ENCODE assay signal across 8 cellular contexts in the genomic region with DNA sequence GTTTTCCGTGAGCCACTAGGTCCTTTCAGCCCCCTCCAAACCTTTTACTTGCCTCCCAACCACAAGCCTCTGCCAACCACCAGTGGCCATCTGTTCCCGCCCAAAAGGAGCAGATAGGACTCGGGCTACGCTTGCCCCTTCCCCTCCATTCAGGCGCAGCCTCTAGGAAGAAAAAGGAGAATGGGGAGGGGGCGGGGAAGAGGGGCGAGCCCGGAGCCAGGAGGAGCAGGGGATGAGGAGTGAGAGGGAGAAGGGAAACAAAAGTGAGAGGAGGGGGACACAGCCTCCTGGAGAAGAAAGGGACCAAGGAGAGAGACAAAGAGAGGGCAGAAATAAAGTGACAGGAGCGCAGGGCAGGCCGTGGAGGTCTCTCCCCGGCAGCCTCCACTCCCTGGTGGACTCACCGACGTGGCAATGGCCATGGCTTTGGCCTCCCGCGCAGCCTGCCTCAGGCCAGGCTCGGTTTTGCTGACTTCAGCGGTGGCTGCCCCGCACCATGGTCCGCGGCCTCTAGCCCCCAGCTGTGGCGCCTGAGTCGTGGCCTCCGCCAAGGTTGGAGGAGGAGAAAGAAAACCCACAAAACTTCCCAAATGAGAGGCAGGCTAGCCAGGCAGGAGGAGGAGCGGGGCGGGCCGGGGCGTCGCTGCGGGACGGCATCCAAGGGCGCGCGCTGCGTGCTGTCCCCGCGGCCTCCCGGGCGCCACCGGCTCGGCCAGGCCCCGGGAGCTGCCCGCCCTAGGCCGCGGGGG. TPM values are rescaled to one million over a fixed set of nuclear protein-coding genes. Genes with fewer than 3 reads are reported as not detected.
A peak's percentile ranks its signal among the peaks of the same experiment; 100 is the strongest.
DNase-seq lines count a peak whose midpoint lies in the region; ATAC-seq and TF ChIP-seq lines count a peak whose summit lies in the region.

A gene with protein sequence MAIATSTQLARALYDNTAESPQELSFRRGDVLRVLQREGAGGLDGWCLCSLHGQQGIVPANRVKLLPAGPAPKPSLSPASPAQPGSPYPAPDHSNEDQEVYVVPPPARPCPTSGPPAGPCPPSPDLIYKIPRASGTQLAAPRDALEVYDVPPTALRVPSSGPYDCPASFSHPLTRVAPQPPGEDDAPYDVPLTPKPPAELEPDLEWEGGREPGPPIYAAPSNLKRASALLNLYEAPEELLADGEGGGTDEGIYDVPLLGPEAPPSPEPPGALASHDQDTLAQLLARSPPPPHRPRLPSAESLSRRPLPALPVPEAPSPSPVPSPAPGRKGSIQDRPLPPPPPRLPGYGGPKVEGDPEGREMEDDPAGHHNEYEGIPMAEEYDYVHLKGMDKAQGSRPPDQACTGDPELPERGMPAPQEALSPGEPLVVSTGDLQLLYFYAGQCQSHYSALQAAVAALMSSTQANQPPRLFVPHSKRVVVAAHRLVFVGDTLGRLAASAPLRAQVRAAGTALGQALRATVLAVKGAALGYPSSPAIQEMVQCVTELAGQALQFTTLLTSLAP (minus strand): TSS at position 569 of the 749 bp plus-strand sequence. CDS start 147 bp downstream, at position 422.

- no peak for TF ChIP-seq CTCF in fibroblast of pulmonary artery (IDR thresholded peaks at IDR 0.05; ENCODE audit: low read length, missing control alignments)
- no peak for TF ChIP-seq CTCF in GM10248 (IDR thresholded peaks at IDR 0.05; ENCODE audit: control extremely low read depth, extremely low read depth, low read depth, missing control alignments)

- no peaks in the 10 kb centered on the region for H3K4me1 Mint-ChIP-seq in T-helper 1 cell treated with Interleukin-12 subunit alpha and Interleukin-12 subunit beta and Interleukin-4 antibody, amounts not matched to agents 30 μg/mL and 1 μg/mL, for 36 hours (ENCODE audit: low read depth)

- DNase-seq in T-helper 1 cell (no peak), fibroblast of pulmonary artery (ENCODE audit: low read depth) (no peak), mucosa of gallbladder (ENCODE audit: low spot score) (no peak), ureter (ENCODE audit: low spot score) (peak; percentile 70), GM10248 (ENCODE audit: extremely low spot score) (no peak)

- ATAC-seq in HG03025 (IDR thresholded peaks at IDR 0.05; ENCODE audit: low FRiP score, unreplicated experiment), result no peak
- no peak for ATAC-seq in HG03442 (IDR thresholded peaks at IDR 0.05; ENCODE audit: unreplicated experiment)

- peak within 1 kb of the TSS; percentile 30 for H3K4me3 ChIP-seq in fibroblast of pulmonary artery (replicated peaks; ENCODE audit: low read depth, low read length)

- H3K27me3 Mint-ChIP-seq in T-helper 1 cell treated with Interleukin-12 subunit alpha and Interleukin-12 subunit beta and Interleukin-4 antibody, amounts not matched to agents 30 μg/mL and 1 μg/mL, for 36 hours (ENCODE audit: low read depth), result peaks cover 49% of the 10 kb centered on the region

- POLR2A ChIA-PET in GM10248 (lab: Yijun Ruan, JAX), result no interaction called here

- CTCF ChIA-PET in GM10248 (lab: Yijun Ruan, JAX), result no interaction called here

- no peaks in the 10 kb centered on the region for H3K9me3 Mint-ChIP-seq in T-helper 1 cell treated with Interleukin-12 subunit alpha and Interleukin-12 subunit beta and Interleukin-4 antibody, amounts not matched to agents 30 μg/mL and 1 μg/mL, for 36 hours

- no peaks in the 10 kb centered on the region for H3K36me3 Mint-ChIP-seq in T-helper 1 cell treated with Interleukin-12 subunit alpha and Interleukin-12 subunit beta and Interleukin-4 antibody, amounts not matched to agents 30 μg/mL and 1 μg/mL, for 36 hours (ENCODE audit: low read depth)

- peak within 1 kb of the TSS; percentile 18 for H3K27ac Mint-ChIP-seq in T-helper 1 cell treated with Interleukin-12 subunit alpha and Interleukin-12 subunit beta and Interleukin-4 antibody, amounts not matched to agents 30 μg/mL and 1 μg/mL, for 36 hours

- no peak within 1 kb of the TSS for H3K4me3 Mint-ChIP-seq in T-helper 1 cell treated with Interleukin-12 subunit alpha and Interleukin-12 subunit beta and Interleukin-4 antibody, amounts not matched to agents 30 μg/mL and 1 μg/mL, for 36 hours

RNA-seq across cellular contexts. Expression of the gene that starts here (rescaled TPM):
- 10.8 TPM for total RNA-seq in mucosa of gallbladder
- 25.7 TPM for total RNA-seq in ureter
